In genomic region chr10:121927841-121928527, GRCh38 we compare ENCODE assay signal across 1 cellular context.
TF ChIP-seq lines count a peak whose summit lies in the region.

Gene ATE1 (minus strand): TSS chr10:121928031. CDS start chr10:121927949, 82 bp downstream.

TF ChIP-seq in HepG2, 621 proteins besides CTCF, POLR2A, EP300 and RAD21 (continued from another document and continues in another):
- TF ChIP-seq ATF3 (CRISPR knock-in tag; IDR thresholded peaks at IDR 0.05) (no peak; the same call in 1 of the 2 replicates), MYC (CRISPR knock-in tag; IDR thresholded peaks at IDR 0.05; ENCODE audit: borderline replicate concordance) (peak; percentile 67; the same call in 1 of the 2 replicates), SP140L (CRISPR knock-in tag; IDR thresholded peaks at IDR 0.05; ENCODE audit: borderline replicate concordance) (no peak), TFAP4 (IDR thresholded peaks at IDR 0.05; ENCODE audit: borderline replicate concordance, low read depth) (no peak), SALL1 (CRISPR knock-in tag; IDR thresholded peaks at IDR 0.05) (peak; percentile 77), CHCHD3 (CRISPR knock-in tag; IDR thresholded peaks at IDR 0.05) (peak; percentile 68; the same call in 1 of the 2 replicates), PHB2 (IDR thresholded peaks at IDR 0.05; ENCODE audit: partially characterized antibody) (no peak), NFAT5 (CRISPR knock-in tag; IDR thresholded peaks at IDR 0.05) (peak; percentile 50; the same call in 1 of the 2 replicates), NR2F6 (IDR thresholded peaks at IDR 0.05) (no peak), NR2F6 (CRISPR knock-in tag; IDR thresholded peaks at IDR 0.05) (peak; percentile 35; the same call in 1 of the 2 replicates), EZH2 (conservative IDR thresholded peaks at IDR 0.05; ENCODE audit: low read depth, low read length) (no peak), PCBP1 (IDR thresholded peaks at IDR 0.05; ENCODE audit: borderline replicate concordance, low read depth, low read length) (0 out of 2 replicates have a peak, but pooled peaks have one; percentile 71), THAP9 (CRISPR knock-in tag; IDR thresholded peaks at IDR 0.05; ENCODE audit: borderline replicate concordance) (0 out of 2 replicates have a peak, but pooled peaks have one; percentile 60), FOXK1 (CRISPR knock-in tag; IDR thresholded peaks at IDR 0.05; ENCODE audit: borderline replicate concordance, low read depth) (0 out of 2 replicates have a peak, but pooled peaks have one; percentile 10), SMAD3 (CRISPR knock-in tag; IDR thresholded peaks at IDR 0.05) (no peak), ZNF577 (CRISPR knock-in tag; IDR thresholded peaks at IDR 0.05; ENCODE audit: borderline replicate concordance, low read depth) (no peak), KAT7 (CRISPR knock-in tag; IDR thresholded peaks at IDR 0.05; ENCODE audit: borderline replicate concordance) (peak; percentile 81), MTA3 (CRISPR knock-in tag; IDR thresholded peaks at IDR 0.05) (no peak), ZGPAT (CRISPR knock-in tag; IDR thresholded peaks at IDR 0.05) (0 out of 2 replicates have a peak, but pooled peaks have one; percentile 37), PITX1 (CRISPR knock-in tag; IDR thresholded peaks at IDR 0.05) (no peak), EEA1 (CRISPR knock-in tag; IDR thresholded peaks at IDR 0.05; ENCODE audit: borderline replicate concordance) (no peak), RNF2 (conservative IDR thresholded peaks at IDR 0.05; ENCODE audit: low read depth) (peak; percentile 18; the same call in 1 of the 2 replicates), ZBTB1 (CRISPR knock-in tag; IDR thresholded peaks at IDR 0.05; ENCODE audit: borderline replicate concordance) (peak; percentile 96; the same call in 1 of the 2 replicates), ZC3H13 (CRISPR knock-in tag; IDR thresholded peaks at IDR 0.05) (peak; percentile 71; the same call in 1 of the 2 replicates), ZNF496 (CRISPR knock-in tag; IDR thresholded peaks at IDR 0.05; ENCODE audit: insufficient replicate concordance) (no peak), ZHX2 (IDR thresholded peaks at IDR 0.05; ENCODE audit: low read depth) (peak; percentile 82; the same call in 1 of the 2 replicates), ZHX2 (CRISPR knock-in tag; IDR thresholded peaks at IDR 0.05; ENCODE audit: borderline replicate concordance) (no peak; the same call in 1 of the 2 replicates), ZNF878 (CRISPR knock-in tag; IDR thresholded peaks at IDR 0.05) (peak; percentile 63; the same call in 1 of the 2 replicates), NAIF1 (CRISPR knock-in tag; IDR thresholded peaks at IDR 0.05; ENCODE audit: borderline replicate concordance) (peak; percentile 51; the same call in 1 of the 2 replicates), ARNT2 (CRISPR knock-in tag; IDR thresholded peaks at IDR 0.05; ENCODE audit: low read depth) (peak; percentile 60; the same call in 1 of the 2 replicates), RFX3 (CRISPR knock-in tag; IDR thresholded peaks at IDR 0.05) (no peak), ZNF367 (CRISPR knock-in tag; IDR thresholded peaks at IDR 0.05; ENCODE audit: borderline replicate concordance) (no peak), YEATS2 (CRISPR knock-in tag; IDR thresholded peaks at IDR 0.05; ENCODE audit: borderline replicate concordance) (peak; percentile 55; the same call in 1 of the 2 replicates), ZNF547 (CRISPR knock-in tag; IDR thresholded peaks at IDR 0.05) (peak; percentile 69; the same call in 1 of the 2 replicates), HNF1B (CRISPR knock-in tag; IDR thresholded peaks at IDR 0.05) (no peak; the same call in 1 of the 2 replicates), ZNF484 (CRISPR knock-in tag; IDR thresholded peaks at IDR 0.05; ENCODE audit: borderline replicate concordance, low read depth) (no peak), SRF (IDR thresholded peaks at IDR 0.05; ENCODE audit: low read depth, low read length) (no peak), ZNF549 (CRISPR knock-in tag; IDR thresholded peaks at IDR 0.05) (no peak)
